In the genomic region with DNA sequence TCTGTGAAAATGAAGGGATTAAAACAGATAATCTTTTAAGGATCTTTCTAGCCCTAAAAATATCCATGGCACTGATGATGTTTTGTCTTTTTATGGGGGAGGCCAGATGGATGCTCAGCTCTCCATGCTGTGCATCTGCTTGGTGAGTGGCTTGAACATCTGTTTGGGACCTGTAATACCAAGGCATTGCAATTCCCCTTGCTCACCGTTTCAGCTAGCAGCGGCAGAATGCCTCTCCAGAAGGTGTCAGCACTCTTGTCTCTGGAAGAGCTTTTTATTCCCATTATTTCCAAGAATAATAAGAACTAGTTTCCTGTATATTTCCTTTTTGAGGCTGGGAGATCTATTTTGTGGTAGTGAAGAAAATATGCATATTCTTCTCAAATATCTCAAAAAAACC, we compare ENCODE assay signal across 1 cellular context.
TF ChIP-seq lines count a peak whose summit lies in the region.

No MANE protein-coding gene starts in this region.

TF ChIP-seq in endothelial cell of umbilical vein, 7 proteins besides CTCF, POLR2A, EP300 and RAD21:
- TF ChIP-seq MAX (IDR thresholded peaks at IDR 0.05; ENCODE audit: insufficient read depth, insufficient read length) (no peak), MYC (IDR thresholded peaks at IDR 0.05; ENCODE audit: low read depth, low read length) (no peak), JUN (IDR thresholded peaks at IDR 0.05; ENCODE audit: borderline replicate concordance, insufficient read depth, insufficient read length, low read depth) (no peak), FOS (IDR thresholded peaks at IDR 0.05; ENCODE audit: borderline replicate concordance, insufficient read depth, low read length) (no peak), GATA2 (IDR thresholded peaks at IDR 0.05; ENCODE audit: insufficient read depth, insufficient read length, low read depth, low read length) (no peak), POLR2AphosphoS5 (IDR thresholded peaks at IDR 0.05; ENCODE audit: insufficient read depth, low read depth, low read length) (no peak), EZH2 (IDR thresholded peaks at IDR 0.05; ENCODE audit: borderline replicate concordance, low read depth, low read length, severe bottlenecking) (no peak)
TF ChIP-seq in endothelial cell of umbilical vein: peak in this region for 0.
